In genomic region chr4:13240066-13240465, GRCh38 we compare ENCODE assay signal across 18 cellular contexts.
DNase-seq lines count a peak whose midpoint lies in the region; ATAC-seq and TF ChIP-seq lines count a peak whose summit lies in the region.
"Had no signal": no experiment of that assay in that cellular context is flagged by ENCODE, and none has a peak within 500 bp of the region (broad histone marks: within the 10 kb centered on the region; RNA-seq: fewer than 3 reads in every experiment).

No MANE protein-coding gene starts in this region.

- DNase-seq in activated T-cell treated with anti-CD3 and anti-CD28 coated beads, Interleukin-2, amount 50 U/mL, for 4 hours = no peak
- DNase-seq in activated T-cell treated with anti-CD3 and anti-CD28 coated beads, Interleukin-2, amount 50 U/mL, for 1 hour = no peak
- peak; percentile 8 for DNase-seq in MG63
- DNase-seq in astrocyte of the spinal cord (ENCODE audit: low read depth, low spot score) = peak; percentile 77
- DNase-seq in stimulated activated naive CD8-positive, alpha-beta T cell treated with anti-CD3 and anti-CD28 coated beads, Interleukin-15, Interleukin-2, amounts not matched to agents 100 U/mL and 50 U/mL, for 24 hours = no peak
- no peak for DNase-seq in GDM1 (lab: John Stamatoyannopoulos, UW)
- DNase-seq: activated CD8-positive, alpha-beta memory T cell treated with anti-CD3 and anti-CD28 coated beads, Interleukin-2, amount 50 U/mL, for 48 hours; left ventricle myocardium superior; naive thymus-derived CD4-positive, alpha-beta T cell; NCI-H1930; NCI-H526 treated with DMSO at 0.1 percent for 48 hours; psoas muscle; SW 1271; WERI-Rb-1 had no signal

- ATAC-seq in activated T-cell treated with anti-CD3 and anti-CD28 coated beads, Interleukin-2, amount 50 U/mL, for 4 hours = peak; percentile 50 to 51
- ATAC-seq in stimulated activated naive CD8-positive, alpha-beta T cell treated with anti-CD3 and anti-CD28 coated beads, Interleukin-15, Interleukin-2, amounts not matched to agents 100 U/mL and 50 U/mL, for 24 hours = peak; percentile 79
- ATAC-seq in HG02840 (IDR thresholded peaks at IDR 0.05; ENCODE audit: low FRiP score, unreplicated experiment) (no peak), HG02571 (IDR thresholded peaks at IDR 0.05; ENCODE audit: unreplicated experiment) (no peak)
- ATAC-seq: left ventricle myocardium superior; naive thymus-derived CD4-positive, alpha-beta T cell; psoas muscle had no signal

- in situ Hi-C loops in astrocyte of the spinal cord (cut with HindIII; ENCODE audit: low sequenced_read_pairs) = no loop called here

- H3K4me3 Mint-ChIP-seq in activated T-cell treated with anti-CD3 and anti-CD28 coated beads, Interleukin-2, amount 50 U/mL, for 4 hours = no peak overlapping the region
- H3K4me3 Mint-ChIP-seq: activated naive CD4-positive, alpha-beta T cell treated with anti-CD3 and anti-CD28 coated beads, Interleukin-2, amount 50 U/mL, for 24 hours; central memory CD8-positive, alpha-beta T cell; naive thymus-derived CD4-positive, alpha-beta T cell had no signal

- H3K9me3 Mint-ChIP-seq in activated T-cell treated with anti-CD3 and anti-CD28 coated beads, Interleukin-2, amount 50 U/mL, for 4 hours = peaks cover 10% of the 10 kb centered on the region
- H3K9me3 Mint-ChIP-seq: activated naive CD4-positive, alpha-beta T cell treated with anti-CD3 and anti-CD28 coated beads, Interleukin-2, amount 50 U/mL, for 24 hours; central memory CD8-positive, alpha-beta T cell had no signal

- no peaks in the 10 kb centered on the region for H3K27me3 Mint-ChIP-seq in activated T-cell treated with anti-CD3 and anti-CD28 coated beads, Interleukin-2, amount 50 U/mL, for 4 hours (ENCODE audit: low read depth)
- H3K27me3 Mint-ChIP-seq: activated naive CD4-positive, alpha-beta T cell treated with anti-CD3 and anti-CD28 coated beads, Interleukin-2, amount 50 U/mL, for 24 hours; central memory CD8-positive, alpha-beta T cell; naive thymus-derived CD4-positive, alpha-beta T cell had no signal

- no peak for TF ChIP-seq CTCF in astrocyte of the spinal cord (IDR thresholded peaks at IDR 0.05; ENCODE audit: low read depth, low read length)

- H3K27me3 ChIP-seq in MG63 = no peaks in the 10 kb centered on the region

- H3K4me3 ChIP-seq in MG63 (no peak overlapping the region), astrocyte of the spinal cord (ENCODE audit: low read depth, low read length) (no peak overlapping the region)
- H3K4me3 ChIP-seq: psoas muscle had no signal

- H3K9me3 ChIP-seq in MG63 = no peaks in the 10 kb centered on the region
- H3K9me3 ChIP-seq: psoas muscle had no signal

- H3K36me3 Mint-ChIP-seq in activated T-cell treated with anti-CD3 and anti-CD28 coated beads, Interleukin-2, amount 50 U/mL, for 4 hours (ENCODE audit: insufficient read depth) = no peaks in the 10 kb centered on the region

- H3K4me1 Mint-ChIP-seq in activated T-cell treated with anti-CD3 and anti-CD28 coated beads, Interleukin-2, amount 50 U/mL, for 4 hours (ENCODE audit: low read depth) = no peaks in the 10 kb centered on the region
- H3K4me1 Mint-ChIP-seq: activated naive CD4-positive, alpha-beta T cell treated with anti-CD3 and anti-CD28 coated beads, Interleukin-2, amount 50 U/mL, for 24 hours; central memory CD8-positive, alpha-beta T cell; naive thymus-derived CD4-positive, alpha-beta T cell had no signal

- H3K36me3 ChIP-seq in MG63 = no peaks in the 10 kb centered on the region
- H3K36me3 ChIP-seq: WERI-Rb-1 had no signal

Comparison
In these comparisons a context has a peak if more than half of its experiments do, and no peak if none do; other contexts are left out.
1. ATAC-seq: peak in activated T-cell treated with anti-CD3 and anti-CD28 coated beads, Interleukin-2, amount 50 U/mL, for 4 hours (2 of 2) and stimulated activated naive CD8-positive, alpha-beta T cell treated with anti-CD3 and anti-CD28 coated beads, Interleukin-15, Interleukin-2, amounts not matched to agents 100 U/mL and 50 U/mL, for 24 hours (single experiment); none in HG02840 (single experiment) and HG02571 (single experiment).
2. DNase-seq: peak in MG63 (single experiment) and astrocyte of the spinal cord (single experiment); none in activated T-cell treated with anti-CD3 and anti-CD28 coated beads, Interleukin-2, amount 50 U/mL, for 4 hours (single experiment), activated T-cell treated with anti-CD3 and anti-CD28 coated beads, Interleukin-2, amount 50 U/mL, for 1 hour (single experiment), stimulated activated naive CD8-positive, alpha-beta T cell treated with anti-CD3 and anti-CD28 coated beads, Interleukin-15, Interleukin-2, amounts not matched to agents 100 U/mL and 50 U/mL, for 24 hours (single experiment) and GDM1 (single experiment).